8 cellular contexts compared by ENCODE assay signal in the genomic region with DNA sequence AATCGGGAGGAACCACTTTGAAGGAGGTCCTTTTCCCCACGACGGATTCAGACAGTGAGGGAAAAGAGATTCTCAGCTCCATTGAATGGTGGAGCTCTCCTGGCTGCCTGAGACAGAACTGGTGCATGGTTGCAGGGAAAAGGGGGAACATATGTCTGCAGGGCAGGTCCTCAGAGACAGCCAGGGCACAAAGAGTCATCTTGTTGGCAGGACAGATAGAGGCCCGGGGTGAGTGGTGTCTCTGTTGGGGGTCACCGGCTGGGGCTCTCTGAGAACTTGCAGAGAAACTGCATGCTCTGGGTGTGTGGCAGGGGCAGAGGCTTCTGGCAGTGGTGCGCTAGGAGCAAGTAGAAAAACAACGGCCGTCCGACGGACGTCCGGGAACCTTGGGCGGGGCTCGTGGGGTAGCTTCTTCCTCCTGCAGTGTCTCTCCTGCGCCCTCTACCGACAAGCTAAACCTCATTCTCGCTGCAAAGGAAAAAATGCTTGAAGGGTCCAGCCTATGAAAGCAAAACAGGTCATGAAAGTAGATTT.
DNase-seq lines count a peak whose midpoint lies in the region; ATAC-seq, FAIRE-seq and TF ChIP-seq lines count a peak whose summit lies in the region.

No MANE protein-coding gene starts in this region.

- no peak for TF ChIP-seq POLR2A in Peyer's patch (IDR thresholded peaks at IDR 0.05)
- TF ChIP-seq POLR2A in gastroesophageal sphincter (IDR thresholded peaks at IDR 0.05), result no peak

- no peaks in the 10 kb centered on the region for H3K36me3 Mint-ChIP-seq in osteocyte (ENCODE audit: unreplicated experiment)

- no peaks in the 10 kb centered on the region for H3K9me3 ChIP-seq in Peyer's patch
- no peaks in the 10 kb centered on the region for H3K9me3 ChIP-seq in gastroesophageal sphincter
- H3K9me3 ChIP-seq in upper lobe of right lung, result no peaks in the 10 kb centered on the region

- H3K4me3 Mint-ChIP-seq in osteocyte (ENCODE audit: unreplicated experiment), result peak overlapping the region; percentile 70

- in situ Hi-C loops in GM13977 (cut with MboI; ENCODE audit: low pct_unique_long_range_greater_than_20kb, low sequenced_read_pairs, unreplicated experiment), result no loop called here

- intact Hi-C loops in upper lobe of right lung (cut with DNase I), result no loop called here

- H3K27me3 ChIP-seq in Peyer's patch (no peaks in the 10 kb centered on the region), gastroesophageal sphincter (peaks cover 5% of the 10 kb centered on the region), upper lobe of right lung (no peaks in the 10 kb centered on the region)

- H3K4me1 ChIP-seq in Peyer's patch, result no peaks in the 10 kb centered on the region
- H3K4me1 ChIP-seq in gastroesophageal sphincter, result no peaks in the 10 kb centered on the region
- H3K4me1 ChIP-seq in upper lobe of right lung, result no peaks in the 10 kb centered on the region

- DNase-seq in GM13977 (ENCODE audit: low spot score) (peak; percentile 42), HTR-8/SVneo (ENCODE audit: insufficient read length, low spot score) (peak; percentile 83), Peyer's patch (peak; percentile 66 to 92 (median 78)), osteocyte (ENCODE audit: extremely low spot score, unreplicated experiment) (peak; percentile 88), upper lobe of right lung (peak; percentile 79), NCI-H1930 (lab: John Stamatoyannopoulos, UW) (no peak)
- peak; percentile 15 for DNase-seq in activated T-helper 9 cell treated with anti-CD3 and anti-CD28 coated beads, Interleukin-2, amount 50 U/mL, for 16 hours (ENCODE audit: low read depth)

- ATAC-seq in gastroesophageal sphincter, result peak; percentile 79
- ATAC-seq in upper lobe of right lung, result peak; percentile 92

- peak overlapping the region in 3 of 4 donors; percentile 11 to 42 (median 34) for H3K4me3 ChIP-seq in Peyer's patch
- H3K4me3 ChIP-seq in gastroesophageal sphincter, result peak overlapping the region in 1 of 2 donors; percentile 26
- H3K4me3 ChIP-seq in upper lobe of right lung, result no peak overlapping the region

- no peak for TF ChIP-seq EP300 in gastroesophageal sphincter (IDR thresholded peaks at IDR 0.05)

- H3K27ac ChIP-seq in Peyer's patch (no peak overlapping the region), gastroesophageal sphincter (peak overlapping the region in 2 of 4 donors; percentile 21 to 55), upper lobe of right lung (no peak overlapping the region)

- WGBS in gastroesophageal sphincter (ENCODE audit: low coverage in 1 of 2), 2 donors, result 15 to 22% methylated on average over 13 to 15 of the region's 17 CpGs

- no peaks in the 10 kb centered on the region for H3K9me3 Mint-ChIP-seq in osteocyte (ENCODE audit: unreplicated experiment)

- FAIRE-seq in HTR-8/SVneo (lab: Jason Lieb, UNC), result no peak

- H3K27me3 Mint-ChIP-seq in osteocyte (ENCODE audit: unreplicated experiment), result peaks cover 32% of the 10 kb centered on the region

- peaks cover 7% of the 10 kb centered on the region for H3K4me1 Mint-ChIP-seq in osteocyte (ENCODE audit: unreplicated experiment)

- TF ChIP-seq CTCF in GM13977 (IDR thresholded peaks at IDR 0.05; ENCODE audit: extremely low read depth, insufficient read depth, missing control alignments), result peak; percentile 67
- peak in 4 of 6 experiments; percentile 63 to 77 (median 69) for TF ChIP-seq CTCF in Peyer's patch (IDR thresholded peaks at IDR 0.05)
- peak; percentile 57 to 87 (median 64) for TF ChIP-seq CTCF in gastroesophageal sphincter (IDR thresholded peaks at IDR 0.05)
- peak; percentile 77 for TF ChIP-seq CTCF in osteocyte (IDR thresholded peaks at IDR 0.05)
- TF ChIP-seq CTCF in upper lobe of right lung (IDR thresholded peaks at IDR 0.05), result peak; percentile 66

- H3K36me3 ChIP-seq in Peyer's patch, result no peaks in the 10 kb centered on the region
- H3K36me3 ChIP-seq in gastroesophageal sphincter, result no peaks in the 10 kb centered on the region
- H3K36me3 ChIP-seq in upper lobe of right lung, result no peaks in the 10 kb centered on the region

- peak overlapping the region; percentile 64 for H3K27ac Mint-ChIP-seq in osteocyte (ENCODE audit: unreplicated experiment)

Comparison
In these comparisons a context has a peak if more than half of its experiments do, and no peak if none do; other contexts are left out.
1. DNase-seq: peak in GM13977 (single experiment), HTR-8/SVneo (single experiment), Peyer's patch (3 of 3), activated T-helper 9 cell treated with anti-CD3 and anti-CD28 coated beads, Interleukin-2, amount 50 U/mL, for 16 hours (single experiment), osteocyte (single experiment) and upper lobe of right lung (single experiment); none in NCI-H1930 (0 of 2).
2. Peak in every context shown above with its lines, with median percentiles within 50 percentile points of each other: CTCF ChIP-seq.